Comparison of ENCODE assay signal across 16 cellular contexts in the genomic region with DNA sequence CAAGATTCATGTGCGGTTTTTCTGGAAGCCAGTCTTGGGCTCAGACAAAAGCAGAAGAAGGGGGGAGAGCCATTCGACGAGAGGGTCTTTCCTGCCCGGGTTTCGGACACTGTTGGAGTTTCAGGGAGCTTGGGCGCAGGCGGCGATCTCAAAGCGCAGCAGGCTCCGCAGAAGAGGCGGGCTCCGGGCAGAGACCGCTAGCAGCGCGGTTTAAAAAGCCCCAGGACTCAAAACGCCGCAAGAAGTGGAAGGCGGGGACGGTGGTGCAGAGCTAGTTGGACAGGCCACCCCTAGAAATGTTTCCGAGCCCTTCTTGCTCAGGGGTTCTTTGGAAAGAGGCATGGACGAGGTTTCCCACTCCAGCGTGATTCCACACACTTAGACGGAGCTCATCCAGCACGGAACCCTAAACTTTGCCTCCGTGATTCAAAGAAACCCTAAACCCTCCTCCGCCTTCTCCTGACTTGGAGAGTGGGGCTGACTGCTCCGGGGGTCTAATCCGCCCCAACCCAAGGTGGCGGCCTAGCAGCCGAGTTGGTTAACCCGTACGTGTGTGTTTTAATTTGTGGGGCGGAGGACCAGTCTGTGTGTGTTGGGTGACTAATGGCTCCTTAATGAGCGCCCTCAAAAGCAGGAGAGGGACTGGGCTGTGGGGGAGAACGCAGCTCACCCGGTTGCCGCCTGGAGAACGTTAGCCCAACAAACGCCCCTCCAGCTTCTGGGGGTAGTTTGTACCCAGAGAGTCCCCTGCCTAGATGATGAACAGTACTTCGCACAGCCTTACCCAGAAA. TPM values are rescaled to one million over a fixed set of nuclear protein-coding genes. Genes with fewer than 3 reads are reported as not detected.
"Had no signal": no experiment of that assay in that cellular context is flagged by ENCODE, and none has a peak within 500 bp of the region (broad histone marks: within the 10 kb centered on the region; RNA-seq: fewer than 3 reads in every experiment).

No MANE protein-coding gene starts in this region.

- H3K4me1 ChIP-seq: prostate gland had no signal

- H3K4me3 Mint-ChIP-seq: activated CD4-positive, alpha-beta memory T cell treated with anti-CD3 and anti-CD28 coated beads, Interleukin-2, amount 10 ng/mL, durations not matched to agents 7 days and 5 days; activated CD4-positive, alpha-beta T cell treated with anti-CD3 and anti-CD28 coated beads for 36 hours; activated T-cell treated with anti-CD3 and anti-CD28 coated beads, Interleukin-2, amount 50 U/mL, for 72 hours; type B pancreatic cell had no signal

- ATAC-seq: activated CD4-positive, alpha-beta T cell treated with anti-CD3 and anti-CD28 coated beads for 36 hours; activated T-cell treated with anti-CD3 and anti-CD28 coated beads, Interleukin-2, amount 50 U/mL, for 72 hours; heart left ventricle; stimulated activated naive CD8-positive, alpha-beta T cell treated with anti-CD3 and anti-CD28 coated beads, Interleukin-15, Interleukin-2, amounts not matched to agents 100 U/mL and 50 U/mL, for 24 hours had no signal

- H3K36me3 ChIP-seq: ascending aorta, heart left ventricle, prostate gland, suprapubic skin had no signal

- H3K27ac Mint-ChIP-seq: activated CD4-positive, alpha-beta memory T cell treated with anti-CD3 and anti-CD28 coated beads, Interleukin-2, amount 10 ng/mL, durations not matched to agents 7 days and 5 days; activated CD4-positive, alpha-beta T cell treated with anti-CD3 and anti-CD28 coated beads for 36 hours; activated T-cell treated with anti-CD3 and anti-CD28 coated beads, Interleukin-2, amount 50 U/mL, for 72 hours; type B pancreatic cell had no signal

- H3K9me3 ChIP-seq: ascending aorta, heart left ventricle, prostate gland, suprapubic skin had no signal

- H3K4me3 ChIP-seq: ascending aorta, heart left ventricle, prostate gland, suprapubic skin had no signal

- H3K36me3 Mint-ChIP-seq: type B pancreatic cell had no signal

- H3K27ac ChIP-seq: ascending aorta, heart left ventricle, prostate gland, suprapubic skin had no signal

- H3K9me3 Mint-ChIP-seq: activated CD4-positive, alpha-beta memory T cell treated with anti-CD3 and anti-CD28 coated beads, Interleukin-2, amount 10 ng/mL, durations not matched to agents 7 days and 5 days; activated T-cell treated with anti-CD3 and anti-CD28 coated beads, Interleukin-2, amount 50 U/mL, for 72 hours; type B pancreatic cell had no signal

- DNase-seq: activated CD4-positive, alpha-beta memory T cell treated with anti-CD3 and anti-CD28 coated beads, Interleukin-2, amount 10 ng/mL, durations not matched to agents 7 days and 5 days; activated CD4-positive, alpha-beta T cell treated with anti-CD3 and anti-CD28 coated beads for 36 hours; activated CD8-positive, alpha-beta memory T cell treated with anti-CD3 and anti-CD28 coated beads, Interleukin-2, amount 50 U/mL, for 4 hours; activated T-cell treated with anti-CD3 and anti-CD28 coated beads, Interleukin-2, amount 50 U/mL, for 72 hours; foreskin melanocyte; heart left ventricle; stimulated activated CD4-positive, alpha-beta T cell treated with anti-CD3 and anti-CD28 coated beads, Interleukin-2, amount 100 ng/mL, for 48 hours; stimulated activated CD8-positive, alpha-beta memory T cell treated with anti-CD3 and anti-CD28 coated beads, Interleukin-4, amount 100 ng/mL, for 48 hours; stimulated activated naive CD8-positive, alpha-beta T cell treated with anti-CD3 and anti-CD28 coated beads, Interleukin-15, Interleukin-2, amounts not matched to agents 100 U/mL and 50 U/mL, for 24 hours; SW 1271; T1000 had no signal

RNA-seq across cellular contexts. Expression of a gene that starts 3.9 kb away (rescaled TPM):
- total RNA-seq: ascending aorta, heart left ventricle, lower leg skin, prostate gland, suprapubic skin had no signal
- polyA plus RNA-seq: heart left ventricle had no signal
